Comparison of ENCODE assay signal across 20 cellular contexts in the genomic region with DNA sequence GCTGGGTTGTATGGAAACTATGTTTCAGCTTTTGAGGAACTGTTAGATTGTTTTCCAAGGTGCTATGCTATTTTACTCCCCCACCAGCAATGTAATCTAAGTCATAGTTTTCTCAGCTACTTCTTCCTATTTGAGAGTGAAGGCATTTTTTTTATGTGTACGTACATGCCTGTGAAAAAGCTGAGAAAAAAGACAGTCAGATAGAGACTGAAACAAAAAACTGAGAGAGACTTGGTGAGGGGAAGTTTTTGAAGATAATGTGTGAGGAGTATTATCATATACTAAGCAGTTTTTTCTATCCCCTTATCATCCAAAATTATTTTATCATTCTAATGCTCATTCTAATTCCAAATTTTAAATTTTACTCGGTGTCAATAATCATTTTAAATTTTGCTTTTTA.
DNase-seq lines count a peak whose midpoint lies in the region; ATAC-seq and TF ChIP-seq lines count a peak whose summit lies in the region.
"Had no signal": no experiment of that assay in that cellular context is flagged by ENCODE, and none has a peak within 500 bp of the region (broad histone marks: within the 10 kb centered on the region; RNA-seq: fewer than 3 reads in every experiment).

No MANE protein-coding gene starts in this region.

- H3F3A ChIP-seq in MM.1S (ENCODE audit: insufficient read depth, low read length), result peaks cover 7% of the 10 kb centered on the region

- peak overlapping the region; percentile 43; the same call in 1 of the 2 replicates for H3K27ac ChIP-seq in MM.1S (ENCODE audit: low read length)
- H3K27ac ChIP-seq: KMS-11 had no signal

- H3K9ac ChIP-seq in MM.1S (ENCODE audit: low read length), result no peak overlapping the region
- H3K9ac ChIP-seq: KMS-11 had no signal

- no peaks in the 10 kb centered on the region for H3K9me3 ChIP-seq in MM.1S (replicated peaks; ENCODE audit: insufficient read depth, low read length)

- H3K27ac Mint-ChIP-seq in immature natural killer cell, result no peak overlapping the region
- H3K27ac Mint-ChIP-seq: B cell; CD4-positive, alpha-beta T cell; H9 had no signal

- H3K36me3 Mint-ChIP-seq in immature natural killer cell, result no peaks in the 10 kb centered on the region

- H3K4me3 Mint-ChIP-seq in immature natural killer cell, result no peak overlapping the region
- H3K4me3 Mint-ChIP-seq: B cell; CD4-positive, alpha-beta T cell; H9 had no signal

- H3K4me2 ChIP-seq in MM.1S (ENCODE audit: low read depth, low read length), result peak overlapping the region; percentile 57
- H3K4me2 ChIP-seq: KMS-11 had no signal

- peak; percentile 88 for ATAC-seq in GM18511 (IDR thresholded peaks at IDR 0.05; ENCODE audit: unreplicated experiment)
- peak; percentile 91 for ATAC-seq in GM21619 (IDR thresholded peaks at IDR 0.05; ENCODE audit: unreplicated experiment)
- ATAC-seq in HG02970 (IDR thresholded peaks at IDR 0.05; ENCODE audit: low FRiP score, unreplicated experiment), result peak; percentile 91
- ATAC-seq: HepG2, PC-3 had no signal

- peaks cover 0 to 2% (median 0%) of the 10 kb centered on the region in 3 donors for H3K27me3 Mint-ChIP-seq in immature natural killer cell (ENCODE audit: low read depth in 3 of 3)
- H3K27me3 Mint-ChIP-seq: B cell; CD4-positive, alpha-beta T cell had no signal

- H3K36me3 ChIP-seq in MM.1S (replicated peaks; ENCODE audit: insufficient read depth, low read length), result no peaks in the 10 kb centered on the region

- H3K9me2 ChIP-seq in MM.1S (replicated peaks; ENCODE audit: insufficient read depth, low read length), result no peaks in the 10 kb centered on the region

- H2AFZ ChIP-seq in MM.1S (ENCODE audit: low read length), result peak overlapping the region; percentile 59

- H3K4me1 Mint-ChIP-seq in immature natural killer cell, result no peaks in the 10 kb centered on the region
- H3K4me1 Mint-ChIP-seq: B cell, H9 had no signal

- no peak for TF ChIP-seq CTCF in MM.1S (IDR thresholded peaks at IDR 0.05; ENCODE audit: low read length)
- no peak for TF ChIP-seq CTCF in GM20000 (IDR thresholded peaks at IDR 0.05; ENCODE audit: extremely low read depth, missing control alignments)

- H3K79me2 ChIP-seq in MM.1S (ENCODE audit: low read length), result no peaks in the 10 kb centered on the region

- H3K4me3 ChIP-seq in MM.1S (ENCODE audit: low read length), result no peak overlapping the region; the same call in 1 of the 2 replicates

- H4K20me1 ChIP-seq in MM.1S (ENCODE audit: insufficient read depth, low read length), result no peaks in the 10 kb centered on the region

- peaks cover 0 to 8% (median 5%) of the 10 kb centered on the region in 6 donors for H3K9me3 Mint-ChIP-seq in immature natural killer cell
- H3K9me3 Mint-ChIP-seq: CD4-positive, alpha-beta T cell; H9 had no signal

- no peaks in the 10 kb centered on the region for H3K27me3 ChIP-seq in MM.1S (replicated peaks; ENCODE audit: insufficient read depth, low read length)

- DNase-seq in MM.1S, result peak; percentile 80
- DNase-seq in GM20000 (ENCODE audit: low spot score), result no peak
- DNase-seq in foreskin melanocyte, result no peak
- DNase-seq in GM19240 (ENCODE audit: insufficient read length, low spot score), result no peak
- no peak for DNase-seq in immature natural killer cell
- DNase-seq: ACHN; CD4-positive, alpha-beta T cell; DMS79; H9; NCI-H1092 treated with DMSO at 0.1 percent for 48 hours; NCI-H1694 treated with DMSO at 0.1 percent for 48 hours; NCI-H69; PC-3; T1000 had no signal

- peaks cover 20% of the 10 kb centered on the region for H3K4me1 ChIP-seq in MM.1S (ENCODE audit: low read length)
